ENCODE assay signal across 19 cellular contexts in genomic region chr11:113581713-113582112, GRCh38.
DNase-seq lines count a peak whose midpoint lies in the region; ATAC-seq, FAIRE-seq and TF ChIP-seq lines count a peak whose summit lies in the region.
"Had no signal": no experiment of that assay in that cellular context is flagged by ENCODE, and none has a peak within 500 bp of the region (broad histone marks: within the 10 kb centered on the region; RNA-seq: fewer than 3 reads in every experiment).

No MANE protein-coding gene starts in this region.

- no peak overlapping the region for H2AK9ac ChIP-seq in IMR-90 (replicated peaks; ENCODE audit: low read depth, low read length, poor library complexity)

- no peaks in the 10 kb centered on the region for H3K9me3 ChIP-seq in IMR-90 (ENCODE audit: control insufficient read depth, insufficient read depth, low read length)
- no peaks in the 10 kb centered on the region for H3K9me3 ChIP-seq in endodermal cell (ENCODE audit: control insufficient read depth, low read length)
- H3K9me3 ChIP-seq: BE2C had no signal

- H2BK5ac ChIP-seq in IMR-90 (ENCODE audit: low read depth, low read length, poor library complexity, severe bottlenecking): no peak overlapping the region

- TF ChIP-seq CTCF in D721Med (IDR thresholded peaks at IDR 0.05; ENCODE audit: insufficient read depth, missing control alignments) (no peak), IMR-90 (conservative IDR thresholded peaks at IDR 0.05; ENCODE audit: low read depth, low read length) (no peak), endodermal cell (conservative IDR thresholded peaks at IDR 0.05) (no peak), retinal pigment epithelial cell (conservative IDR thresholded peaks at IDR 0.05; ENCODE audit: low read depth, low read length) (no peak)

- H4K20me1 ChIP-seq in IMR-90 (ENCODE audit: insufficient read depth, low read length): no peaks in the 10 kb centered on the region

- BruUV-seq in IMR-90 (replicated peaks; lab: Mats Ljungman, UMichigan): no TSS peak

- FAIRE-seq in D721Med (lab: Jason Lieb, UNC): peak; percentile 74
- FAIRE-seq: A204.1, GM12892, GM19239, HTR-8/SVneo had no signal

- no peaks in the 10 kb centered on the region for H3K36me3 ChIP-seq in IMR-90 (ENCODE audit: control insufficient read depth, insufficient read depth, low read length)
- no peaks in the 10 kb centered on the region for H3K36me3 ChIP-seq in endodermal cell (ENCODE audit: control insufficient read depth, insufficient read depth, low read length)
- H3K36me3 ChIP-seq: BE2C had no signal

- H3K23ac ChIP-seq in IMR-90 (ENCODE audit: low read depth, low read length): no peak overlapping the region

- H2AFZ ChIP-seq in IMR-90 (replicated peaks; ENCODE audit: low read length, poor library complexity): no peak overlapping the region

- H2BK120ac ChIP-seq in IMR-90 (ENCODE audit: low read depth, low read length): no peak overlapping the region

- H3K27me3 ChIP-seq in IMR-90 (ENCODE audit: control insufficient read depth, insufficient read depth, low read length) (peaks cover 15% of the 10 kb centered on the region), endodermal cell (ENCODE audit: control insufficient read depth, insufficient read depth, low read length, poor library complexity, severe bottlenecking) (peaks cover 9% of the 10 kb centered on the region)
- H3K27me3 ChIP-seq: BE2C had no signal

- DNase-seq in D721Med (ENCODE audit: insufficient read length, low spot score) (no peak), IMR-90 (no peak), endodermal cell (peak; percentile 10), retinal pigment epithelial cell (ENCODE audit: low read depth) (peak; percentile 58)
- DNase-seq in natural killer cell treated with Interleukin-12 subunit alpha and Interleukin-12 subunit beta and Interleukin-15 and Interleukin-18, amount 100 ng/mL, for 72 hours (ENCODE audit: low spot score): no peak
- DNase-seq: BE2C; CD8-positive, alpha-beta T cell; COR-L47; DND-41; GDM1; GOT3; H9 had no signal

- H3K14ac ChIP-seq in IMR-90 (replicated peaks; ENCODE audit: low read depth, low read length): no peak overlapping the region

- H2BK15ac ChIP-seq in IMR-90 (ENCODE audit: low read depth, low read length): no peak overlapping the region

- in situ Hi-C loops in IMR-90 (cut with MboI; ENCODE audit: low sequenced_read_pairs): no loop called here

- no peak for TF ChIP-seq POLR2A in IMR-90 (IDR thresholded peaks at IDR 0.05; ENCODE audit: low read depth, low read length)

- H3K4me1 ChIP-seq in IMR-90 (ENCODE audit: control insufficient read depth, insufficient read depth, low read length): no peaks in the 10 kb centered on the region
- H3K4me1 ChIP-seq in endodermal cell (ENCODE audit: control insufficient read depth, insufficient read depth, low read length): peaks cover 15% of the 10 kb centered on the region

- H3K36me3 Mint-ChIP-seq in endodermal cell (ENCODE audit: low read depth): no peaks in the 10 kb centered on the region
- no peaks in the 10 kb centered on the region for H3K36me3 Mint-ChIP-seq in natural killer cell treated with Interleukin-12 subunit alpha and Interleukin-12 subunit beta and Interleukin-15 and Interleukin-18, amount 100 ng/mL, for 72 hours
- H3K36me3 Mint-ChIP-seq: CD8-positive, alpha-beta T cell had no signal

- no peaks in the 10 kb centered on the region for H3K79me1 ChIP-seq in IMR-90 (ENCODE audit: low read depth in 1 of 2, low read length in 2 of 2)

- no peak overlapping the region for H4K91ac ChIP-seq in IMR-90 (ENCODE audit: insufficient read depth, low read depth, low read length)

- H3K27me3 Mint-ChIP-seq in endodermal cell (ENCODE audit: insufficient read depth): peaks cover 19% of the 10 kb centered on the region
- H3K27me3 Mint-ChIP-seq in natural killer cell treated with Interleukin-12 subunit alpha and Interleukin-12 subunit beta and Interleukin-15 and Interleukin-18, amount 100 ng/mL, for 72 hours: peaks cover 7 to 21% of the 10 kb centered on the region in 2 donors

- CTCF ChIA-PET in IMR-90 (lab: Yijun Ruan, JAX): no interaction called here

- ATAC-seq in IMR-90 (ENCODE audit: low read depth) (no peak), HG02588 (IDR thresholded peaks at IDR 0.05; ENCODE audit: unreplicated experiment) (no peak), HG02973 (IDR thresholded peaks at IDR 0.05; ENCODE audit: unreplicated experiment) (no peak)
- ATAC-seq in natural killer cell treated with Interleukin-12 subunit alpha and Interleukin-12 subunit beta and Interleukin-15 and Interleukin-18, amount 100 ng/mL, for 72 hours: no peak
- ATAC-seq: CD8-positive, alpha-beta T cell had no signal

- intact Hi-C loops in IMR-90 (cut with micrococcal nuclease): no loop called here

- H3K18ac ChIP-seq in IMR-90 (ENCODE audit: low read depth, low read length): no peak overlapping the region

- H2AK5ac ChIP-seq in IMR-90 (ENCODE audit: low read depth, low read length): no peak overlapping the region

- H3K4me3 ChIP-seq in IMR-90 (ENCODE audit: insufficient read depth, low read depth, low read length) (no peak overlapping the region), endodermal cell (ENCODE audit: low read length) (no peak overlapping the region), retinal pigment epithelial cell (ENCODE audit: low read length) (no peak overlapping the region)

- TF ChIP-seq RAD21 in IMR-90 (IDR thresholded peaks at IDR 0.05; ENCODE audit: low read length): no peak

- no CpG with 5 or more reads among the region's 3 CpGs for WGBS in IMR-90 (ENCODE audit: extremely low coverage in 2 of 2, insufficient read length in 1 of 2), 2 experiments
- WGBS in endodermal cell (ENCODE audit: insufficient coverage in 1 of 2, insufficient read length in 1 of 2), 2 experiments: 90 to 100% methylated on average over 2 to 3 of the region's 3 CpGs

- H3K4me3 Mint-ChIP-seq in endodermal cell: no peak overlapping the region
- H3K4me3 Mint-ChIP-seq in natural killer cell treated with Interleukin-12 subunit alpha and Interleukin-12 subunit beta and Interleukin-15 and Interleukin-18, amount 100 ng/mL, for 72 hours: no peak overlapping the region
- H3K4me3 Mint-ChIP-seq: CD8-positive, alpha-beta T cell; H9 had no signal

- H3K9me3 Mint-ChIP-seq in endodermal cell: no peaks in the 10 kb centered on the region
- H3K9me3 Mint-ChIP-seq in natural killer cell treated with Interleukin-12 subunit alpha and Interleukin-12 subunit beta and Interleukin-15 and Interleukin-18, amount 100 ng/mL, for 72 hours: no peaks in the 10 kb centered on the region
- H3K9me3 Mint-ChIP-seq: CD8-positive, alpha-beta T cell; H9 had no signal

- no peaks in the 10 kb centered on the region; the same call in 1 of the 2 replicates for H3K9me1 ChIP-seq in IMR-90 (ENCODE audit: insufficient read depth, low read length)

- no peak overlapping the region for H4K5ac ChIP-seq in IMR-90 (ENCODE audit: low read depth, low read length)

- no peak overlapping the region for H3K9ac ChIP-seq in IMR-90 (ENCODE audit: low read depth, low read length)
- no peak overlapping the region for H3K9ac ChIP-seq in endodermal cell (ENCODE audit: extremely low read depth, low read length, poor library complexity, severe bottlenecking)

- dilution Hi-C loops in IMR-90 (cut with HindIII; ENCODE audit: low sequenced_read_pairs, unreplicated experiment): no loop called here

- POLR2A ChIA-PET in IMR-90 (lab: Charles Lee; ENCODE audit: unreplicated experiment): interaction anchor here (0.6 kb wide), 1 partner anchor 32 kb away, joined by 18 read pairs; no protein-coding TSS in a partner anchor

- H2BK20ac ChIP-seq in IMR-90 (ENCODE audit: low read depth, low read length): no peak overlapping the region

- H3K27ac Mint-ChIP-seq in endodermal cell: no peak overlapping the region
- no peak overlapping the region for H3K27ac Mint-ChIP-seq in natural killer cell treated with Interleukin-12 subunit alpha and Interleukin-12 subunit beta and Interleukin-15 and Interleukin-18, amount 100 ng/mL, for 72 hours
- H3K27ac Mint-ChIP-seq: CD8-positive, alpha-beta T cell; H9 had no signal

- H3K4ac ChIP-seq in IMR-90 (ENCODE audit: low read depth, low read length): no peak overlapping the region

- peaks cover 40% of the 10 kb centered on the region for H3K4me1 Mint-ChIP-seq in endodermal cell
- peaks cover 0 to 6% of the 10 kb centered on the region in 2 donors for H3K4me1 Mint-ChIP-seq in natural killer cell treated with Interleukin-12 subunit alpha and Interleukin-12 subunit beta and Interleukin-15 and Interleukin-18, amount 100 ng/mL, for 72 hours (ENCODE audit: low read depth in 2 of 2)

- H3K27ac ChIP-seq in IMR-90 (ENCODE audit: insufficient read depth, low read length) (no peak overlapping the region), endodermal cell (ENCODE audit: low read depth, low read length) (no peak overlapping the region)
- H3K27ac ChIP-seq: C4-2B had no signal

- no peak overlapping the region for H4K8ac ChIP-seq in IMR-90 (ENCODE audit: low read depth in 2 of 2, low read length in 2 of 2)

- no peak overlapping the region for H3K4me2 ChIP-seq in IMR-90 (ENCODE audit: low read depth, low read length)

- H3K56ac ChIP-seq in IMR-90 (ENCODE audit: extremely low read depth, insufficient read depth, low read length): no peak overlapping the region

TF ChIP-seq in IMR-90, 13 proteins besides CTCF, POLR2A, EP300 and RAD21:
- TF ChIP-seq CEBPB (IDR thresholded peaks at IDR 0.05; ENCODE audit: low read depth, low read length): peak; percentile 34; the same call in 1 of the 2 replicates
- no peak for TF ChIP-seq SMC3 (IDR thresholded peaks at IDR 0.05; ENCODE audit: low read depth, low read length)

Comparison
In these comparisons a context has a peak if more than half of its experiments do, and no peak if none do; other contexts are left out.
1. DNase-seq: peak in endodermal cell (single experiment) and retinal pigment epithelial cell (single experiment); none in D721Med (single experiment), IMR-90 (single experiment) and natural killer cell treated with Interleukin-12 subunit alpha and Interleukin-12 subunit beta and Interleukin-15 and Interleukin-18, amount 100 ng/mL, for 72 hours (single experiment).